Comparison of ENCODE assay signal across 9 cellular contexts in genomic region chr6:84774174-84775158, GRCh38. TPM values are rescaled to one million over a fixed set of nuclear protein-coding genes. Genes with fewer than 3 reads are reported as not detected.
DNase-seq lines count a peak whose midpoint lies in the region; ATAC-seq and TF ChIP-seq lines count a peak whose summit lies in the region.
"Had no signal": no experiment of that assay in that cellular context is flagged by ENCODE, and none has a peak within 500 bp of the region (broad histone marks: within the 10 kb centered on the region; RNA-seq: fewer than 3 reads in every experiment).

No MANE protein-coding gene starts in this region.

- peaks cover 96% of the 10 kb centered on the region for H3K27me3 Mint-ChIP-seq in nephron progenitor cell (ENCODE audit: low read depth, poor library complexity)

- H3K9me3 Mint-ChIP-seq in nephron progenitor cell, result no peaks in the 10 kb centered on the region

- no peak overlapping the region for H3K27ac Mint-ChIP-seq in nephron progenitor cell

- no peaks in the 10 kb centered on the region for H3K36me3 ChIP-seq in esophagus muscularis mucosa

- DNase-seq in Daoy (ENCODE audit: low read depth), result peak; percentile 85
- DNase-seq in NCI-H510A treated with DMSO at 0.1 percent for 48 hours (lab: John Stamatoyannopoulos, UW), result peak; percentile 41
- peak; percentile 88 for DNase-seq in esophagus muscularis mucosa (ENCODE audit: extremely low spot score)
- peak; percentile 80 for DNase-seq in nephron progenitor cell
- no peak for DNase-seq in inferior parietal cortex (ENCODE audit: extremely low spot score)
- no peak for DNase-seq in pons (ENCODE audit: low spot score)
- no peak for DNase-seq in GDM1 (lab: John Stamatoyannopoulos, UW)

- 4% methylated on average over 50 of the region's 87 CpGs for WGBS in esophagus muscularis mucosa

- peak overlapping the region; percentile 81 for H3K4me3 Mint-ChIP-seq in nephron progenitor cell

- H3K4me3 ChIP-seq in esophagus muscularis mucosa, result peak overlapping the region; percentile 47 to 62 (median 52)

- peaks cover 9 to 21% (median 20%) of the 10 kb centered on the region in 4 donors for H3K4me1 ChIP-seq in esophagus muscularis mucosa

- intact Hi-C loops in esophagus muscularis mucosa (cut with DNase I), result loop anchor here (5.0 kb wide), 1 partner anchor 347 kb away; no protein-coding TSS in a partner anchor

- no peaks in the 10 kb centered on the region for H3K36me3 Mint-ChIP-seq in nephron progenitor cell (ENCODE audit: low read depth)

- peak overlapping the region in 2 of 4 donors; percentile 27 to 35 for H3K27ac ChIP-seq in esophagus muscularis mucosa (replicated peaks in 1 of 4)

- no peaks in the 10 kb centered on the region for H3K9me3 ChIP-seq in esophagus muscularis mucosa

- H3K4me1 Mint-ChIP-seq in nephron progenitor cell, result peaks cover 15% of the 10 kb centered on the region

- H3K27me3 ChIP-seq in esophagus muscularis mucosa, result peaks cover 12 to 97% (median 63%) of the 10 kb centered on the region in 4 donors

- peak; percentile 68 for ATAC-seq in GM21619 (IDR thresholded peaks at IDR 0.05; ENCODE audit: unreplicated experiment)

- peak; percentile 66 to 79 (median 71) for TF ChIP-seq CTCF in esophagus muscularis mucosa (IDR thresholded peaks at IDR 0.05)
- peak; percentile 79 for TF ChIP-seq CTCF in nephron progenitor cell (IDR thresholded peaks at IDR 0.05)

- no peak for TF ChIP-seq EP300 in esophagus muscularis mucosa (IDR thresholded peaks at IDR 0.05)

- no peak for TF ChIP-seq POLR2A in esophagus muscularis mucosa (IDR thresholded peaks at IDR 0.05; ENCODE audit: low read depth)

RNA-seq across cellular contexts. Expression of gene TBX18, which starts 10.1 kb away (rescaled TPM):
- 8.2 and 8.6 TPM in 2 replicates for total RNA-seq in Daoy (2014; rRNA removed; shearing (Covaris generic))
- total RNA-seq in esophagus muscularis mucosa, result 10 to 100 TPM in 3 of 4 donors, 1 to 10 TPM in 1; 8.7 to 17.4 (median 11.2) TPM
- total RNA-seq: M059J had no signal

Comparison
In these comparisons a context has a peak if more than half of its experiments do, and no peak if none do; other contexts are left out.
1. DNase-seq: peak in Daoy (single experiment), NCI-H510A treated with DMSO at 0.1 percent for 48 hours (single experiment), esophagus muscularis mucosa (single experiment) and nephron progenitor cell (single experiment); none in inferior parietal cortex (single experiment), pons (single experiment) and GDM1 (single experiment).